1 cellular context compared by ENCODE assay signal in the genomic region with DNA sequence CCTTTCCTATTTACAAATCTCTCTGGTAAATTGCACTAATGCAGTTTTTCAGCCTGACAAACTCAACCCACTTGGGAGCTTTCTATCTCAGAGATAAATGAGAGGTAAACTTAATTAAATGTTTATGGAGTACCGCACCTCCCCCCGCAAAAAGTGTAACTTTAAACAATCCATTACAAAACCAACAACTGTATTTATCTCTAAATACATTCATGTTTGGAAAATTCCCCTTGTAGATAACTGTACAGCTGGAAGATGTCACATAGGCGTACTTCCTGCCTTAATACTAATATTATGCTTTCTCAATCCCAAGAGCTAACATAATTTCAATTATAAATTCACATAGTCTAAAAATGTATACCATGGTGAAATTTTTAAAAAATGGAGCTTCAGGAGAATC.
TF ChIP-seq lines count a peak whose summit lies in the region.

No MANE protein-coding gene starts in this region.

TF ChIP-seq in IMR-90, 13 proteins besides CTCF, POLR2A, EP300 and RAD21 (continued from another document):
- TF ChIP-seq RFX5 (IDR thresholded peaks at IDR 0.05; ENCODE audit: low read depth, low read length) (no peak), MAZ (IDR thresholded peaks at IDR 0.05; ENCODE audit: borderline replicate concordance, low read depth, low read length) (no peak), BHLHE40 (IDR thresholded peaks at IDR 0.05; ENCODE audit: low read depth, low read length) (no peak), RCOR1 (IDR thresholded peaks at IDR 0.05; ENCODE audit: insufficient replicate concordance, low read length) (no peak), SMC3 (IDR thresholded peaks at IDR 0.05; ENCODE audit: low read depth, low read length) (no peak), CEBPB (IDR thresholded peaks at IDR 0.05; ENCODE audit: low read depth, low read length) (no peak), ELK1 (IDR thresholded peaks at IDR 0.05; ENCODE audit: borderline replicate concordance, low read depth, low read length) (no peak), MXI1 (IDR thresholded peaks at IDR 0.05; ENCODE audit: borderline replicate concordance, low read depth, low read length) (no peak)
